Comparison of ENCODE assay signal across 13 cellular contexts in genomic region chr2:106562826-106563594, GRCh38.
A peak's percentile ranks its signal among the peaks of the same experiment; 100 is the strongest.
DNase-seq lines count a peak whose midpoint lies in the region; ATAC-seq and TF ChIP-seq lines count a peak whose summit lies in the region.
"Had no signal": no experiment of that assay in that cellular context is flagged by ENCODE, and none has a peak within 500 bp of the region (broad histone marks: within the 10 kb centered on the region; RNA-seq: fewer than 3 reads in every experiment).

No MANE protein-coding gene starts in this region.

- H3K4me3 Mint-ChIP-seq in neural crest cell = no peak overlapping the region
- no peak overlapping the region for H3K4me3 Mint-ChIP-seq in activated CD4-positive, alpha-beta T cell treated with anti-CD3 and anti-CD28 coated beads, Interleukin-2, amount 10 ng/mL, durations not matched to agents 24 days and 14 days
- H3K4me3 Mint-ChIP-seq: activated CD4-positive, alpha-beta memory T cell treated with anti-CD3 and anti-CD28 coated beads for 36 hours had no signal

- no peaks in the 10 kb centered on the region for H3K9me2 ChIP-seq in MM.1S (replicated peaks; ENCODE audit: insufficient read depth, low read length)

- H3K4me1 Mint-ChIP-seq in neural crest cell = peaks cover 10% of the 10 kb centered on the region
- H3K4me1 Mint-ChIP-seq in activated CD4-positive, alpha-beta T cell treated with anti-CD3 and anti-CD28 coated beads, Interleukin-2, amount 10 ng/mL, durations not matched to agents 24 days and 14 days = peaks cover 4% of the 10 kb centered on the region

- peaks cover 13% of the 10 kb centered on the region for H3F3A ChIP-seq in MM.1S (ENCODE audit: insufficient read depth, low read length)

- H3K4me1 ChIP-seq in MM.1S (ENCODE audit: low read length) = peaks cover 26% of the 10 kb centered on the region
- H3K4me1 ChIP-seq in lower lobe of right lung = no peaks in the 10 kb centered on the region

- no peaks in the 10 kb centered on the region for H4K20me1 ChIP-seq in MM.1S (ENCODE audit: insufficient read depth, low read length)

- H3K9ac ChIP-seq in MM.1S (ENCODE audit: low read length) = no peak overlapping the region

- H3K4me3 ChIP-seq in MM.1S (ENCODE audit: low read length) (no peak overlapping the region), epithelial cell of esophagus (ENCODE audit: low read length) (no peak overlapping the region), lower lobe of right lung (no peak overlapping the region)

- H3K27me3 Mint-ChIP-seq in neural crest cell (ENCODE audit: low read depth) = peaks cover 2% of the 10 kb centered on the region
- H3K27me3 Mint-ChIP-seq in activated CD4-positive, alpha-beta T cell treated with anti-CD3 and anti-CD28 coated beads, Interleukin-2, amount 10 ng/mL, durations not matched to agents 24 days and 14 days = peaks cover 4% of the 10 kb centered on the region

- peaks cover 2% of the 10 kb centered on the region for H3K36me3 Mint-ChIP-seq in neural crest cell (ENCODE audit: low read depth)
- no peaks in the 10 kb centered on the region for H3K36me3 Mint-ChIP-seq in activated CD4-positive, alpha-beta T cell treated with anti-CD3 and anti-CD28 coated beads, Interleukin-2, amount 10 ng/mL, durations not matched to agents 24 days and 14 days (ENCODE audit: low read depth)
- H3K36me3 Mint-ChIP-seq: activated CD4-positive, alpha-beta memory T cell treated with anti-CD3 and anti-CD28 coated beads for 36 hours had no signal

- TF ChIP-seq CTCF in C4-2B (conservative IDR thresholded peaks at IDR 0.05) (peak; percentile 14), MM.1S (IDR thresholded peaks at IDR 0.05; ENCODE audit: low read length) (peak; percentile 32), epithelial cell of esophagus (IDR thresholded peaks at IDR 0.05; ENCODE audit: insufficient read depth, low read depth, low read length, missing control alignments) (peak; percentile 17), neural crest cell (conservative IDR thresholded peaks at IDR 0.05) (peak; percentile 28), lower lobe of right lung (IDR thresholded peaks at IDR 0.05) (no peak)

- H3K27me3 ChIP-seq in MM.1S (replicated peaks; ENCODE audit: insufficient read depth, low read length) (no peaks in the 10 kb centered on the region), lower lobe of right lung (ENCODE audit: low read depth) (no peaks in the 10 kb centered on the region)

- no peaks in the 10 kb centered on the region for H3K79me2 ChIP-seq in MM.1S (ENCODE audit: low read length)

- DNase-seq in MM.1S = peak; percentile 41
- no peak for DNase-seq in epithelial cell of esophagus (ENCODE audit: low read depth)
- DNase-seq in neural crest cell (ENCODE audit: low read depth, low spot score) = no peak
- no peak for DNase-seq in effector CD8-positive, alpha-beta T cell (lab: John Stamatoyannopoulos, UW)
- no peak for DNase-seq in SW 1271 (lab: John Stamatoyannopoulos, UW)
- DNase-seq in activated CD4-positive, alpha-beta T cell treated with anti-CD3 and anti-CD28 coated beads, Interleukin-2, amount 10 ng/mL, durations not matched to agents 24 days and 14 days = no peak
- no peak for DNase-seq in lower lobe of right lung
- DNase-seq: activated CD4-positive, alpha-beta memory T cell treated with anti-CD3 and anti-CD28 coated beads for 36 hours; COR-L47; left colon; NCI-H2227 treated with DMSO at 0.1 percent for 48 hours; retina had no signal

- H3K36me3 ChIP-seq in MM.1S (replicated peaks; ENCODE audit: insufficient read depth, low read length) (no peaks in the 10 kb centered on the region), lower lobe of right lung (no peaks in the 10 kb centered on the region)

- H3K27ac ChIP-seq in C4-2B (peak overlapping the region; percentile 93), MM.1S (ENCODE audit: low read length) (no peak overlapping the region), lower lobe of right lung (no peak overlapping the region)

- H3K9me3 ChIP-seq in MM.1S (replicated peaks; ENCODE audit: insufficient read depth, low read length) = no peaks in the 10 kb centered on the region
- no peaks in the 10 kb centered on the region for H3K9me3 ChIP-seq in lower lobe of right lung

- H2AFZ ChIP-seq in MM.1S (ENCODE audit: low read length) = no peak overlapping the region

- peaks cover 7% of the 10 kb centered on the region for H3K9me3 Mint-ChIP-seq in neural crest cell
- no peaks in the 10 kb centered on the region for H3K9me3 Mint-ChIP-seq in activated CD4-positive, alpha-beta T cell treated with anti-CD3 and anti-CD28 coated beads, Interleukin-2, amount 10 ng/mL, durations not matched to agents 24 days and 14 days
- H3K9me3 Mint-ChIP-seq: activated CD4-positive, alpha-beta memory T cell treated with anti-CD3 and anti-CD28 coated beads for 36 hours had no signal

- H3K27ac Mint-ChIP-seq in neural crest cell (ENCODE audit: unreplicated experiment) = no peak overlapping the region
- H3K27ac Mint-ChIP-seq in activated CD4-positive, alpha-beta T cell treated with anti-CD3 and anti-CD28 coated beads, Interleukin-2, amount 10 ng/mL, durations not matched to agents 24 days and 14 days = no peak overlapping the region
- H3K27ac Mint-ChIP-seq: activated CD4-positive, alpha-beta memory T cell treated with anti-CD3 and anti-CD28 coated beads for 36 hours had no signal

- H3K4me2 ChIP-seq in MM.1S (ENCODE audit: low read depth, low read length) = no peak overlapping the region

- ATAC-seq in lower lobe of right lung = no peak
- ATAC-seq: left colon had no signal

- intact Hi-C loops in activated CD4-positive, alpha-beta T cell treated with anti-CD3 and anti-CD28 coated beads, Interleukin-2, amount 10 ng/mL, durations not matched to agents 24 days and 14 days (cut with micrococcal nuclease) = no loop called here
- intact Hi-C loops in lower lobe of right lung (cut with DNase I) = no loop called here
